8 cellular contexts compared by ENCODE assay signal in genomic region chr19:23116802-23117571, GRCh38. TPM values are rescaled to one million over a fixed set of nuclear protein-coding genes. Genes with fewer than 3 reads are reported as not detected.
DNase-seq lines count a peak whose midpoint lies in the region; ATAC-seq and TF ChIP-seq lines count a peak whose summit lies in the region.

ZNF730 (plus strand) TSS chr19:23117025; CDS start chr19:23117174, 149 bp downstream.

- H3K27me3 Mint-ChIP-seq in HFFc6 (ENCODE audit: insufficient read depth) = no peaks in the 10 kb centered on the region

- DNase-seq in DMS 273 (lab: John Stamatoyannopoulos, UW; ENCODE audit: unreplicated experiment) = peak; percentile 93
- peak; percentile 40 for DNase-seq in HFFc6
- peak; percentile 64 for DNase-seq in NCI-H2107 (lab: John Stamatoyannopoulos, UW)
- DNase-seq in activated CD8-positive, alpha-beta memory T cell treated with anti-CD3 and anti-CD28 coated beads for 24 hours = peak; percentile 83
- DNase-seq in epithelial cell of prostate (ENCODE audit: low read depth, low spot score) = peak; percentile 29
- peak; percentile 39 for DNase-seq in middle frontal gyrus (ENCODE audit: extremely low spot score, low spot score)
- peak; percentile 38 to 56 for DNase-seq in stimulated activated CD8-positive, alpha-beta memory T cell treated with anti-CD3 and anti-CD28 coated beads, Interleukin-2, amount 100 ng/mL, for 48 hours (ENCODE audit: low read depth in 2 of 2)

- H3K36me3 Mint-ChIP-seq in HFFc6 (ENCODE audit: low read depth) = peaks cover 13% of the 10 kb centered on the region

- TF ChIP-seq CTCF in HFFc6 (IDR thresholded peaks at IDR 0.05) = no peak

- H3K4me1 Mint-ChIP-seq in HFFc6 (ENCODE audit: low read depth) = peaks cover 21% of the 10 kb centered on the region

- peak within 1 kb of the TSS; percentile 93 for H3K4me3 Mint-ChIP-seq in HFFc6

- no peak within 1 kb of the TSS for H3K27ac ChIP-seq in epithelial cell of prostate

- peaks cover 12% of the 10 kb centered on the region for H3K9me3 Mint-ChIP-seq in HFFc6

- H3K27ac Mint-ChIP-seq in HFFc6 = peak within 1 kb of the TSS; percentile 92

- no peak for ATAC-seq in GM19351 (IDR thresholded peaks at IDR 0.05; ENCODE audit: unreplicated experiment)

RNA-seq across cellular contexts. Expression of gene ZNF730, which starts in this region (rescaled TPM):
- total RNA-seq in HFFc6 (2021; fragmentation: NEBNext Ultra II Directional; extraction: Animal tissue kit (Norgen Biotek cat#: 25700)) = 1 to 10 TPM in 3 of 6 experiments, under 1 TPM in 3; 0.38 to 2.1 (median 1.1) TPM

Comparison
In these comparisons a context has a peak if more than half of its experiments do, and no peak if none do; other contexts are left out.
1. DNase-seq: peak in every context shown above with its lines; median percentile 93 in DMS 273; 83 in activated CD8-positive, alpha-beta memory T cell treated with anti-CD3 and anti-CD28 coated beads for 24 hours; 64 in NCI-H2107; 47 in stimulated activated CD8-positive, alpha-beta memory T cell treated with anti-CD3 and anti-CD28 coated beads, Interleukin-2, amount 100 ng/mL, for 48 hours; 40 in HFFc6; 39 in middle frontal gyrus; 29 in epithelial cell of prostate.